10 cellular contexts compared by ENCODE assay signal in genomic region chr1:100719490-100719889, GRCh38. TPM values are rescaled to one million over a fixed set of nuclear protein-coding genes. Genes with fewer than 3 reads are reported as not detected.
DNase-seq lines count a peak whose midpoint lies in the region; ATAC-seq and TF ChIP-seq lines count a peak whose summit lies in the region.
"Had no signal": no experiment of that assay in that cellular context is flagged by ENCODE, and none has a peak within 500 bp of the region (broad histone marks: within the 10 kb centered on the region; RNA-seq: fewer than 3 reads in every experiment).

Gene VCAM1 (plus strand): TSS chr1:100719742. CDS start chr1:100719861, 119 bp downstream.

- peak within 1 kb of the TSS; percentile 15 for H3K4me3 ChIP-seq in A673 (ENCODE audit: low read depth, low read length, poor library complexity, severe bottlenecking)
- H3K4me3 ChIP-seq in colonic mucosa = no peak within 1 kb of the TSS
- H3K4me3 ChIP-seq in muscle layer of duodenum (ENCODE audit: low read depth in 1 of 2, low read length in 2 of 2) = peak within 1 kb of the TSS; percentile 37 to 55

- H3K27me3 Mint-ChIP-seq in glutamatergic neuron (ENCODE audit: unreplicated experiment) = no peaks in the 10 kb centered on the region

- H3K27me3 ChIP-seq in A673 (replicated peaks; ENCODE audit: insufficient read depth, low read depth, low read length, poor library complexity) = no peaks in the 10 kb centered on the region
- no peaks in the 10 kb centered on the region for H3K27me3 ChIP-seq in colonic mucosa
- no peaks in the 10 kb centered on the region for H3K27me3 ChIP-seq in muscle layer of duodenum (ENCODE audit: low read depth, low read length)

- no peak for ATAC-seq in GM21381 (IDR thresholded peaks at IDR 0.05; ENCODE audit: unreplicated experiment)

- no peak within 1 kb of the TSS for H3K27ac Mint-ChIP-seq in glutamatergic neuron (ENCODE audit: unreplicated experiment)
- H3K27ac Mint-ChIP-seq: B cell had no signal

- peak; percentile 9 for DNase-seq in A673 (ENCODE audit: low spot score)
- no peak for DNase-seq in H4 (ENCODE audit: low spot score)
- DNase-seq in colonic mucosa = no peak
- DNase-seq in NCI-H2171 treated with DMSO at 0.1 percent for 48 hours (lab: John Stamatoyannopoulos, UW) = no peak
- DNase-seq in activated CD4-positive, alpha-beta T cell treated with anti-CD3 and anti-CD28 coated beads, Interleukin-2, amount 50 U/mL, for 1 hour = no peak
- no peak for DNase-seq in glutamatergic neuron

- no peak within 1 kb of the TSS for H3K4me3 Mint-ChIP-seq in glutamatergic neuron (ENCODE audit: unreplicated experiment)
- H3K4me3 Mint-ChIP-seq: B cell had no signal

- H3K4me1 Mint-ChIP-seq in glutamatergic neuron (ENCODE audit: low read depth, unreplicated experiment) = no peaks in the 10 kb centered on the region

- no peaks in the 10 kb centered on the region for H3K9me3 Mint-ChIP-seq in glutamatergic neuron (ENCODE audit: unreplicated experiment)

- no peak within 1 kb of the TSS for H3K9ac ChIP-seq in colonic mucosa (ENCODE audit: low read depth in 2 of 2, low read length in 2 of 2)

- no peaks in the 10 kb centered on the region for H3K36me3 Mint-ChIP-seq in glutamatergic neuron (ENCODE audit: unreplicated experiment)

- CTCF ChIA-PET in A673 (lab: Charles Lee) = no interaction called here

- no peak within 1 kb of the TSS for H3K27ac ChIP-seq in A673 (ENCODE audit: low read depth, low read length, poor library complexity, severe bottlenecking)
- H3K27ac ChIP-seq in colonic mucosa = peak within 1 kb of the TSS; percentile 4
- peak within 1 kb of the TSS; percentile 42 for H3K27ac ChIP-seq in muscle layer of duodenum (ENCODE audit: low read length)

- TF ChIP-seq CTCF in A673 (conservative IDR thresholded peaks at IDR 0.05; ENCODE audit: low read depth, low read length) = no peak
- no peak for TF ChIP-seq CTCF in colonic mucosa (IDR thresholded peaks at IDR 0.05)
- TF ChIP-seq CTCF in glutamatergic neuron (IDR thresholded peaks at IDR 0.05; ENCODE audit: partially characterized antibody, unreplicated experiment) = no peak

- no TSS peak for BruUV-seq in A673 (replicated peaks; lab: Mats Ljungman, UMichigan)

- H3K36me3 ChIP-seq in A673 (ENCODE audit: insufficient read depth, low read length, poor library complexity, severe bottlenecking) (no peaks in the 10 kb centered on the region), colonic mucosa (no peaks in the 10 kb centered on the region), muscle layer of duodenum (ENCODE audit: control insufficient read depth in 1 of 2, insufficient read depth in 2 of 2, low read length in 2 of 2) (no peaks in the 10 kb centered on the region)

- H3K9me3 ChIP-seq in A673 (ENCODE audit: low read depth, low read length, poor library complexity, severe bottlenecking) (no peaks in the 10 kb centered on the region), colonic mucosa (no peaks in the 10 kb centered on the region), muscle layer of duodenum (ENCODE audit: control insufficient read depth in 1 of 2, low read length in 2 of 2) (no peaks in the 10 kb centered on the region)

- H3K4me1 ChIP-seq in A673 (ENCODE audit: insufficient read depth, low read length, poor library complexity, severe bottlenecking) = peaks cover 9% of the 10 kb centered on the region
- H3K4me1 ChIP-seq in colonic mucosa = no peaks in the 10 kb centered on the region
- H3K4me1 ChIP-seq in muscle layer of duodenum (ENCODE audit: control insufficient read depth in 1 of 2, insufficient read depth in 2 of 2, low read length in 2 of 2) = peaks cover 0 to 4% of the 10 kb centered on the region in 2 donors

- intact Hi-C loops in A673 (cut with micrococcal nuclease; ENCODE audit: unreplicated experiment) (no loop called here), colonic mucosa (cut with DNase I) (no loop called here)

- POLR2A ChIA-PET in A673 (lab: Charles Lee; ENCODE audit: low non-redundant PET) = no interaction called here

RNA-seq across cellular contexts. Expression of gene VCAM1, which starts in this region (rescaled TPM):
- total RNA-seq in A673 (2021) (2.0 and 3.0 TPM in 2 replicates), colonic mucosa (1 to 10 TPM; 3.5 to 7.4 TPM), glutamatergic neuron (ENCODE audit: unreplicated experiment) (0.98 TPM)
- total RNA-seq in H4 (2014; rRNA removed; shearing (Covaris generic)) = 38.4 and 54.9 TPM in 2 replicates
- total RNA-seq: B cell; T-helper 2 cell treated with Interferon-gamma antibody and Interleukin-4, amounts not matched to agents 100 ng/mL and 5 ng/mL, for 36 hours had no signal
